Comparison of ENCODE assay signal across 1 cellular context in the genomic region with DNA sequence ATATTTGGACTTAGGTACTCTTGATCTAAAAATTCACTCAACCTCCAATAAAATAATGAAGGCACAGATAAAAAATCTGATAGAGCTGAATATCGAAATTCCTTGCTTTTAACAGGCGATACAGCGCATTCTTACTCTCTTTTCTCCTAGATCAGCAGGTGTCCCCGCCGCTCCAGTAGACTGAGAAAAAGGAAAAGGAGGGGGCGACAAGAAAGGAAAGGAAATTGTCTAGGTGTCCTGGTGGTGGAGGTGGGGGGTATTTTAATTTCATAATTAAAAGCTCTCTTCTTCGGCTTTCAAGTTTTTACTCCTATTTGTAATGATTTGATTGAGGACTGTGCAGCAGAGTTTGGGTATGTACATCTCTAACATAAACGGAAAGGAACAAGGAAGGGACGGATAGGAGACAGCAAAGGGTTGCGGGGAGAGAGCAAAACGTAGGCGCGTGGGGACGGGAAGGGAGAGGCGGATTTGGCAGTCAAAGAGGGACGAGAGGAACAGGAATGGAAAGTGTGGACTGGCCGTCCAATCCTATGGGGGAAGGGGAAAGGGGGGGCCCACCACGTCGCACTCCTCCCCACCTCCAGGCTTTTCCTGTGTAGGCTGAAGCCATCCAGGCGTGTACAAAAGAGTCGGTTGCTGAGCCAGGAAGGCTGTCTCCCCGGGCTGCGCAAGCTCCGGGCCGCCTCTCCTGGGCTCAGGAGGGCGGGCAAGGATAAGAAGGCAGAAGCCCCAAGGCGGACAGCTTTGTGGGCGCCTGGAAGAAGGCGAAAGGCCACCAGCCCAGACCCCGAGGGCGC.
TF ChIP-seq lines count a peak whose summit lies in the region.

No MANE protein-coding gene starts in this region.

TF ChIP-seq in HEK293, 187 proteins besides CTCF, POLR2A, EP300 and RAD21 (continued from another document and continues in another):
- TF ChIP-seq, protein P1, sequence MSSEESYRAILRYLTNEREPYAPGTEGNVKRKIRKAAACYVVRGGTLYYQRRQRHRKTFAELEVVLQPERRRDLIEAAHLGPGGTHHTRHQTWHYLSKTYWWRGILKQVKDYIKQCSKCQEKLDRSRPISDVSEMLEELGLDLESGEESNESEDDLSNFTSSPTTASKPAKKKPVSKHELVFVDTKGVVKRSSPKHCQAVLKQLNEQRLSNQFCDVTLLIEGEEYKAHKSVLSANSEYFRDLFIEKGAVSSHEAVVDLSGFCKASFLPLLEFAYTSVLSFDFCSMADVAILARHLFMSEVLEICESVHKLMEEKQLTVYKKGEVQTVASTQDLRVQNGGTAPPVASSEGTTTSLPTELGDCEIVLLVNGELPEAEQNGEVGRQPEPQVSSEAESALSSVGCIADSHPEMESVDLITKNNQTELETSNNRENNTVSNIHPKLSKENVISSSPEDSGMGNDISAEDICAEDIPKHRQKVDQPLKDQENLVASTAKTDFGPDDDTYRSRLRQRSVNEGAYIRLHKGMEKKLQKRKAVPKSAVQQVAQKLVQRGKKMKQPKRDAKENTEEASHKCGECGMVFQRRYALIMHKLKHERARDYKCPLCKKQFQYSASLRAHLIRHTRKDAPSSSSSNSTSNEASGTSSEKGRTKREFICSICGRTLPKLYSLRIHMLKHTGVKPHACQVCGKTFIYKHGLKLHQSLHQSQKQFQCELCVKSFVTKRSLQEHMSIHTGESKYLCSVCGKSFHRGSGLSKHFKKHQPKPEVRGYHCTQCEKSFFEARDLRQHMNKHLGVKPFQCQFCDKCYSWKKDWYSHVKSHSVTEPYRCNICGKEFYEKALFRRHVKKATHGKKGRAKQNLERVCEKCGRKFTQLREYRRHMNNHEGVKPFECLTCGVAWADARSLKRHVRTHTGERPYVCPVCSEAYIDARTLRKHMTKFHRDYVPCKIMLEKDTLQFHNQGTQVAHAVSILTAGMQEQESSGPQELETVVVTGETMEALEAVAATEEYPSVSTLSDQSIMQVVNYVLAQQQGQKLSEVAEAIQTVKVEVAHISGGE (tag by site-specific recombination; conservative IDR thresholded peaks at IDR 0.05; ENCODE audit: low read depth) = peak; percentile 85
- TF ChIP-seq ZBTB7A (tag by site-specific recombination; IDR thresholded peaks at IDR 0.05; ENCODE audit: low read depth) (no peak), ZBTB17 (tag by site-specific recombination; IDR thresholded peaks at IDR 0.05) (peak; percentile 93), KLF1 (tag by site-specific recombination; IDR thresholded peaks at IDR 0.05) (no peak; the same call in 1 of the 2 replicates), ELK4 (IDR thresholded peaks at IDR 0.05; ENCODE audit: borderline replicate concordance, low read depth, low read length) (no peak), MEIS1 (CRISPR knock-in tag; IDR thresholded peaks at IDR 0.05; ENCODE audit: borderline replicate concordance) (no peak), ZNF19 (tag by site-specific recombination; IDR thresholded peaks at IDR 0.05; ENCODE audit: low read depth) (no peak), OVOL3 (tag by site-specific recombination; IDR thresholded peaks at IDR 0.05) (no peak), ZNF664 (tag by site-specific recombination; IDR thresholded peaks at IDR 0.05) (no peak), ZNF354C (tag by site-specific recombination; IDR thresholded peaks at IDR 0.05; ENCODE audit: borderline replicate concordance, low read depth) (no peak), ZNF133 (tag by site-specific recombination; IDR thresholded peaks at IDR 0.05) (peak; percentile 70), ZNF76 (tag by site-specific recombination; IDR thresholded peaks at IDR 0.05; ENCODE audit: borderline replicate concordance, low read depth) (no peak), KLF9 (tag by site-specific recombination; IDR thresholded peaks at IDR 0.05; ENCODE audit: low read depth) (no peak), ZNF202 (tag by site-specific recombination; IDR thresholded peaks at IDR 0.05; ENCODE audit: borderline replicate concordance) (no peak), REST (tag by site-specific recombination; IDR thresholded peaks at IDR 0.05) (no peak; the same call in 1 of the 2 replicates), ZNF580 (tag by site-specific recombination; IDR thresholded peaks at IDR 0.05) (no peak), KLF16 (tag by site-specific recombination; IDR thresholded peaks at IDR 0.05) (peak; percentile 65; the same call in 1 of the 2 replicates), IKZF3 (tag by site-specific recombination; IDR thresholded peaks at IDR 0.05) (peak; percentile 6; the same call in 1 of the 2 replicates), ZNF2 (tag by site-specific recombination; IDR thresholded peaks at IDR 0.05) (peak; percentile 82), ZNF174 (tag by site-specific recombination; IDR thresholded peaks at IDR 0.05) (no peak), ZBTB8A (tag by site-specific recombination; IDR thresholded peaks at IDR 0.05) (peak; percentile 98), ZNF239 (tag by site-specific recombination; IDR thresholded peaks at IDR 0.05) (no peak), ZNF776 (tag by site-specific recombination; IDR thresholded peaks at IDR 0.05; ENCODE audit: borderline replicate concordance) (no peak), ZNF48 (tag by site-specific recombination; IDR thresholded peaks at IDR 0.05) (no peak), ZNF10 (tag by site-specific recombination; IDR thresholded peaks at IDR 0.05) (peak; percentile 9), ZXDB (tag by site-specific recombination; IDR thresholded peaks at IDR 0.05) (no peak), ZNF560 (tag by site-specific recombination; IDR thresholded peaks at IDR 0.05; ENCODE audit: borderline replicate concordance) (no peak)
- TF ChIP-seq, protein P2, sequence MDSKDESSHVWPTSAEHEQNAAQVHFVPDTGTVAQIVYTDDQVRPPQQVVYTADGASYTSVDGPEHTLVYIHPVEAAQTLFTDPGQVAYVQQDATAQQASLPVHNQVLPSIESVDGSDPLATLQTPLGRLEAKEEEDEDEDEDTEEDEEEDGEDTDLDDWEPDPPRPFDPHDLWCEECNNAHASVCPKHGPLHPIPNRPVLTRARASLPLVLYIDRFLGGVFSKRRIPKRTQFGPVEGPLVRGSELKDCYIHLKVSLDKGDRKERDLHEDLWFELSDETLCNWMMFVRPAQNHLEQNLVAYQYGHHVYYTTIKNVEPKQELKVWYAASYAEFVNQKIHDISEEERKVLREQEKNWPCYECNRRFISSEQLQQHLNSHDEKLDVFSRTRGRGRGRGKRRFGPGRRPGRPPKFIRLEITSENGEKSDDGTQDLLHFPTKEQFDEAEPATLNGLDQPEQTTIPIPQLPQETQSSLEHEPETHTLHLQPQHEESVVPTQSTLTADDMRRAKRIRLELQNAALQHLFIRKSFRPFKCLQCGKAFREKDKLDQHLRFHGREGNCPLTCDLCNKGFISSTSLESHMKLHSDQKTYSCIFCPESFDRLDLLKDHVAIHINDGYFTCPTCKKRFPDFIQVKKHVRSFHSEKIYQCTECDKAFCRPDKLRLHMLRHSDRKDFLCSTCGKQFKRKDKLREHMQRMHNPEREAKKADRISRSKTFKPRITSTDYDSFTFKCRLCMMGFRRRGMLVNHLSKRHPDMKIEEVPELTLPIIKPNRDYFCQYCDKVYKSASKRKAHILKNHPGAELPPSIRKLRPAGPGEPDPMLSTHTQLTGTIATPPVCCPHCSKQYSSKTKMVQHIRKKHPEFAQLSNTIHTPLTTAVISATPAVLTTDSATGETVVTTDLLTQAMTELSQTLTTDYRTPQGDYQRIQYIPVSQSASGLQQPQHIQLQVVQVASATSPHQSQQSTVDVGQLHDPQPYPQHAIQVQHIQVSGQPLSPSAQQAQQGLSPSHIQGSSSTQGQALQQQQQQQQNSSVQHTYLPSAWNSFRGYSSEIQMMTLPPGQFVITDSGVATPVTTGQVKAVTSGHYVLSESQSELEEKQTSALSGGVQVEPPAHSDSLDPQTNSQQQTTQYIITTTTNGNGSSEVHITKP (tag by site-specific recombination; IDR thresholded peaks at IDR 0.05) = peak; percentile 92
- TF ChIP-seq, protein P3, sequence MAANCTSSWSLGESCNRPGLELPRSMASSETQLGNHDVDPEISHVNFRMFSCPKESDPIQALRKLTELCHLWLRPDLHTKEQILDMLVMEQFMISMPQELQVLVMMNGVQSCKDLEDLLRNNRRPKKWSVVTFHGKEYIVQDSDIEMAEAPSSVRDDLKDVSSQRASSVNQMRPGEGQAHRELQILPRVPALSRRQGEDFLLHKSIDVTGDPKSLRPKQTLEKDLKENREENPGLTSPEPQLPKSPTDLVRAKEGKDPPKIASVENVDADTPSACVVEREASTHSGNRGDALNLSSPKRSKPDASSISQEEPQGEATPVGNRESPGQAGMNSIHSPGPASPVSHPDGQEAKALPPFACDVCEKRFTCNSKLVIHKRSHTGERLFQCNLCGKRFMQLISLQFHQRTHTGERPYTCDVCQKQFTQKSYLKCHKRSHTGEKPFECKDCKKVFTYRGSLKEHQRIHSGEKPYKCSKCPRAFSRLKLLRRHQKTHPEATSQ (tag by site-specific recombination; IDR thresholded peaks at IDR 0.05) = no peak; the same call in 1 of the 2 replicates
- TF ChIP-seq, protein P4, sequence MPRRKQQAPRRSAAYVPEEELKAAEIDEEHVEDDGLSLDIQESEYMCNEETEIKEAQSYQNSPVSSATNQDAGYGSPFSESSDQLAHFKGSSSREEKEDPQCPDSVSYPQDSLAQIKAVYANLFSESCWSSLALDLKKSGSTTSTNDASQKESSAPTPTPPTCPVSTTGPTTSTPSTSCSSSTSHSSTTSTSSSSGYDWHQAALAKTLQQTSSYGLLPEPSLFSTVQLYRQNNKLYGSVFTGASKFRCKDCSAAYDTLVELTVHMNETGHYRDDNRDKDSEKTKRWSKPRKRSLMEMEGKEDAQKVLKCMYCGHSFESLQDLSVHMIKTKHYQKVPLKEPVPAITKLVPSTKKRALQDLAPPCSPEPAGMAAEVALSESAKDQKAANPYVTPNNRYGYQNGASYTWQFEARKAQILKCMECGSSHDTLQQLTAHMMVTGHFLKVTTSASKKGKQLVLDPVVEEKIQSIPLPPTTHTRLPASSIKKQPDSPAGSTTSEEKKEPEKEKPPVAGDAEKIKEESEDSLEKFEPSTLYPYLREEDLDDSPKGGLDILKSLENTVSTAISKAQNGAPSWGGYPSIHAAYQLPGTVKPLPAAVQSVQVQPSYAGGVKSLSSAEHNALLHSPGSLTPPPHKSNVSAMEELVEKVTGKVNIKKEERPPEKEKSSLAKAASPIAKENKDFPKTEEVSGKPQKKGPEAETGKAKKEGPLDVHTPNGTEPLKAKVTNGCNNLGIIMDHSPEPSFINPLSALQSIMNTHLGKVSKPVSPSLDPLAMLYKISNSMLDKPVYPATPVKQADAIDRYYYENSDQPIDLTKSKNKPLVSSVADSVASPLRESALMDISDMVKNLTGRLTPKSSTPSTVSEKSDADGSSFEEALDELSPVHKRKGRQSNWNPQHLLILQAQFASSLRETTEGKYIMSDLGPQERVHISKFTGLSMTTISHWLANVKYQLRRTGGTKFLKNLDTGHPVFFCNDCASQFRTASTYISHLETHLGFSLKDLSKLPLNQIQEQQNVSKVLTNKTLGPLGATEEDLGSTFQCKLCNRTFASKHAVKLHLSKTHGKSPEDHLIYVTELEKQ (tag by site-specific recombination; IDR thresholded peaks at IDR 0.05; ENCODE audit: borderline replicate concordance) = no peak
- TF ChIP-seq, protein P5, sequence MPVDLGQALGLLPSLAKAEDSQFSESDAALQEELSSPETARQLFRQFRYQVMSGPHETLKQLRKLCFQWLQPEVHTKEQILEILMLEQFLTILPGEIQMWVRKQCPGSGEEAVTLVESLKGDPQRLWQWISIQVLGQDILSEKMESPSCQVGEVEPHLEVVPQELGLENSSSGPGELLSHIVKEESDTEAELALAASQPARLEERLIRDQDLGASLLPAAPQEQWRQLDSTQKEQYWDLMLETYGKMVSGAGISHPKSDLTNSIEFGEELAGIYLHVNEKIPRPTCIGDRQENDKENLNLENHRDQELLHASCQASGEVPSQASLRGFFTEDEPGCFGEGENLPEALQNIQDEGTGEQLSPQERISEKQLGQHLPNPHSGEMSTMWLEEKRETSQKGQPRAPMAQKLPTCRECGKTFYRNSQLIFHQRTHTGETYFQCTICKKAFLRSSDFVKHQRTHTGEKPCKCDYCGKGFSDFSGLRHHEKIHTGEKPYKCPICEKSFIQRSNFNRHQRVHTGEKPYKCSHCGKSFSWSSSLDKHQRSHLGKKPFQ (tag by site-specific recombination; IDR thresholded peaks at IDR 0.05) = no peak
